8 cellular contexts compared by ENCODE assay signal in genomic region chr10:45373783-45374450, GRCh38. TPM values are rescaled to one million over a fixed set of nuclear protein-coding genes. Genes with fewer than 3 reads are reported as not detected.
DNase-seq lines count a peak whose midpoint lies in the region; ATAC-seq and TF ChIP-seq lines count a peak whose summit lies in the region.

Gene ALOX5 (plus strand): TSS chr10:45374216. CDS start chr10:45374280, 64 bp downstream.

- H3K27me3 Mint-ChIP-seq in activated naive CD4-positive, alpha-beta T cell treated with anti-CD3 and anti-CD28 coated beads, Interleukin-2, amount 10 ng/mL, durations not matched to agents 7 days and 5 days: peaks cover 66% of the 10 kb centered on the region

- CTCF ChIA-PET in activated naive CD4-positive, alpha-beta T cell treated with anti-CD3 and anti-CD28 coated beads, Interleukin-2, amount 10 ng/mL, durations not matched to agents 7 days and 5 days (lab: Charles Lee): no interaction called here

- H3K36me3 ChIP-seq in BLaER1: no peaks in the 10 kb centered on the region

- H3K4me1 ChIP-seq in BLaER1: peaks cover 95% of the 10 kb centered on the region
- H3K4me1 ChIP-seq in right cardiac atrium (ENCODE audit: control insufficient read depth, insufficient read depth, low read length): peaks cover 4% of the 10 kb centered on the region

- ATAC-seq in HG03095 (IDR thresholded peaks at IDR 0.05; ENCODE audit: unreplicated experiment) (peak; percentile 43), right cardiac atrium (peak; percentile 90 to 94)

- in situ Hi-C loops in GM18951 (cut with MboI; ENCODE audit: low sequenced_read_pairs, unreplicated experiment): no loop called here

- peaks cover 29% of the 10 kb centered on the region for H3K4me1 Mint-ChIP-seq in activated naive CD4-positive, alpha-beta T cell treated with anti-CD3 and anti-CD28 coated beads, Interleukin-2, amount 10 ng/mL, durations not matched to agents 7 days and 5 days

- no peaks in the 10 kb centered on the region for H4K20me1 ChIP-seq in BLaER1

- intact Hi-C loops in right cardiac atrium (cut with DNase I): no loop called here

- no peaks in the 10 kb centered on the region for H3K9me3 ChIP-seq in BLaER1
- H3K9me3 ChIP-seq in right cardiac atrium (ENCODE audit: control insufficient read depth, low read length): no peaks in the 10 kb centered on the region

- H3K4me3 ChIP-seq in BLaER1 (peak within 1 kb of the TSS; percentile 75), right cardiac atrium (ENCODE audit: low read length) (peak within 1 kb of the TSS; percentile 41), retinal pigment epithelial cell (ENCODE audit: low read length) (peak within 1 kb of the TSS; percentile 29)

- H3K27ac Mint-ChIP-seq in activated naive CD4-positive, alpha-beta T cell treated with anti-CD3 and anti-CD28 coated beads, Interleukin-2, amount 10 ng/mL, durations not matched to agents 7 days and 5 days: no peak within 1 kb of the TSS

- H3K27ac ChIP-seq in BLaER1: peak within 1 kb of the TSS; percentile 81
- H3K27ac ChIP-seq in right cardiac atrium (ENCODE audit: low read length): no peak within 1 kb of the TSS

- TF ChIP-seq POLR2A in GM18951 (IDR thresholded peaks at IDR 0.05; ENCODE audit: extremely low read depth, insufficient read depth, insufficient read length): peak; percentile 77

- no peak for TF ChIP-seq CTCF in retinal pigment epithelial cell (conservative IDR thresholded peaks at IDR 0.05; ENCODE audit: low read depth, low read length)

- H3K36me3 Mint-ChIP-seq in activated naive CD4-positive, alpha-beta T cell treated with anti-CD3 and anti-CD28 coated beads, Interleukin-2, amount 10 ng/mL, durations not matched to agents 7 days and 5 days: peaks cover 4% of the 10 kb centered on the region

- peak within 1 kb of the TSS; percentile 80 for H3K4me3 Mint-ChIP-seq in activated naive CD4-positive, alpha-beta T cell treated with anti-CD3 and anti-CD28 coated beads, Interleukin-2, amount 10 ng/mL, durations not matched to agents 7 days and 5 days

- H3K27me3 ChIP-seq in BLaER1 (no peaks in the 10 kb centered on the region; the same call in 1 of the 2 replicates), right cardiac atrium (ENCODE audit: control insufficient read depth, insufficient read depth) (no peaks in the 10 kb centered on the region)

- H3K9me3 Mint-ChIP-seq in activated naive CD4-positive, alpha-beta T cell treated with anti-CD3 and anti-CD28 coated beads, Interleukin-2, amount 10 ng/mL, durations not matched to agents 7 days and 5 days: no peaks in the 10 kb centered on the region

- DNase-seq in NCI-H526 (lab: John Stamatoyannopoulos, UW) (peak; percentile 78 to 89), right cardiac atrium (peak; percentile 78 to 92 (median 92)), retinal pigment epithelial cell (ENCODE audit: low read depth) (no peak), COR-L47 (lab: John Stamatoyannopoulos, UW) (no peak)
- peak; percentile 68 for DNase-seq in activated naive CD4-positive, alpha-beta T cell treated with anti-CD3 and anti-CD28 coated beads, Interleukin-2, amount 10 ng/mL, durations not matched to agents 7 days and 5 days

- peak within 1 kb of the TSS; percentile 83 for H3K9ac ChIP-seq in BLaER1

- H3K4me2 ChIP-seq in BLaER1: peak within 1 kb of the TSS; percentile 95

- 2% methylated on average over 58 of the region's 60 CpGs for WGBS in right cardiac atrium

RNA-seq across cellular contexts. Expression of gene ALOX5, which starts in this region (rescaled TPM):
- 10 to 100 TPM; 10.0 to 13.0 (median 12.2) TPM for total RNA-seq in right cardiac atrium
- polyA plus RNA-seq in right cardiac atrium: 5.6 TPM

Comparison
In these comparisons a context has a peak if more than half of its experiments do, and no peak if none do; other contexts are left out.
1. DNase-seq: peak in NCI-H526 (2 of 2), activated naive CD4-positive, alpha-beta T cell treated with anti-CD3 and anti-CD28 coated beads, Interleukin-2, amount 10 ng/mL, durations not matched to agents 7 days and 5 days (single experiment) and right cardiac atrium (3 of 3); none in retinal pigment epithelial cell (single experiment) and COR-L47 (single experiment).
2. Peak in every context shown above with its lines, with median percentiles within 50 percentile points of each other: H3K4me3 ChIP-seq.